ENCODE assay signal across 8 cellular contexts in genomic region chr5:5394378-5394986, GRCh38. TPM values are rescaled to one million over a fixed set of nuclear protein-coding genes. Genes with fewer than 3 reads are reported as not detected.
A peak's percentile ranks its signal among the peaks of the same experiment; 100 is the strongest.
DNase-seq lines count a peak whose midpoint lies in the region; TF ChIP-seq lines count a peak whose summit lies in the region.
"Not testable (repeated sequence)": the region's sequence is repeated elsewhere in the genome, so short reads cannot be mapped to it uniquely, and the experiment has no call there.

No MANE protein-coding gene starts in this region.

- not testable (repeated sequence) for H3K36me3 ChIP-seq in liver (ENCODE audit: control insufficient read depth in 4 of 4, insufficient read depth in 3 of 4, low read depth in 1 of 4, low read length in 3 of 4)

- peak; percentile 87 for TF ChIP-seq RAD21 in liver (IDR thresholded peaks at IDR 0.05)

- not testable (repeated sequence) for H3K27ac ChIP-seq in liver (ENCODE audit: low read depth in 1 of 2, low read length in 2 of 2)

- TF ChIP-seq CTCF in GM10266 (IDR thresholded peaks at IDR 0.05; ENCODE audit: control insufficient read depth, insufficient read depth, low read depth, missing control alignments) (peak; percentile 25), astrocyte of the spinal cord (IDR thresholded peaks at IDR 0.05; ENCODE audit: low read depth, low read length) (peak; percentile 77), foreskin fibroblast (IDR thresholded peaks at IDR 0.05; ENCODE audit: low read depth, low read length) (peak; percentile 71), liver (IDR thresholded peaks at IDR 0.05; ENCODE audit: low read depth, low read length, missing input control) (peak; percentile 57)

- 49% methylated on average over 6 of the region's 6 CpGs for WGBS in liver

- not testable (repeated sequence) for H3K4me3 ChIP-seq in astrocyte of the spinal cord (ENCODE audit: low read depth, low read length); foreskin fibroblast (ENCODE audit: low read depth in 1 of 2, low read length in 2 of 2); liver (ENCODE audit: low read depth in 1 of 3, low read length in 3 of 3)

- not testable (repeated sequence) for H3K4me1 ChIP-seq in liver (ENCODE audit: control insufficient read depth in 4 of 4, insufficient read depth in 4 of 4, low read length in 3 of 4)

- in situ Hi-C loops in astrocyte of the spinal cord (cut with HindIII; ENCODE audit: low sequenced_read_pairs): not testable (repeated sequence)

- not testable (repeated sequence) for H3K9me3 ChIP-seq in liver (ENCODE audit: control insufficient read depth in 4 of 4, low read length in 3 of 4)

- not testable (repeated sequence) for H3K27me3 ChIP-seq in liver (ENCODE audit: control insufficient read depth in 4 of 4, insufficient read depth in 4 of 4, low read length in 3 of 4)

- DNase-seq in A172 (ENCODE audit: low spot score): peak; percentile 80
- not testable (repeated sequence) for DNase-seq in GM10266 (ENCODE audit: extremely low spot score)
- DNase-seq in NCI-H1092 treated with DMSO at 0.1 percent for 48 hours (lab: John Stamatoyannopoulos, UW): peak; percentile 5
- peak; percentile 27 for DNase-seq in RPMI8226
- peak; percentile 70 for DNase-seq in astrocyte of the spinal cord (ENCODE audit: low read depth, low spot score)
- peak in 1 of 2 donors; percentile 58 for DNase-seq in foreskin fibroblast
- DNase-seq in retina: peak; percentile 47

- not testable (repeated sequence) for H3K9ac ChIP-seq in liver (ENCODE audit: low read depth in 1 of 2, low read length in 2 of 2)

RNA-seq across cellular contexts. Expression of gene ICE1, which starts 28.0 kb away (rescaled TPM):
- 28.4 and 29.2 TPM in 2 replicates for total RNA-seq in A172 (2014; rRNA removed; shearing (Covaris generic))
- 10 to 100 TPM; 12.7 to 18.8 TPM for total RNA-seq in liver
- polyA plus RNA-seq in liver: 1 to 10 TPM; 4.1 to 6.4 TPM

Comparison
In these comparisons a context has a peak if more than half of its experiments do, and no peak if none do; other contexts are left out.
1. CTCF ChIP-seq: peak in every context shown above with its lines; median percentile 77 in astrocyte of the spinal cord; 71 in foreskin fibroblast; 57 in liver; 25 in GM10266.